27 cellular contexts compared by ENCODE assay signal in genomic region chr2:195368530-195369216, GRCh38.
A peak's percentile ranks its signal among the peaks of the same experiment; 100 is the strongest.
DNase-seq lines count a peak whose midpoint lies in the region; ATAC-seq and TF ChIP-seq lines count a peak whose summit lies in the region.
"Had no signal": no experiment of that assay in that cellular context is flagged by ENCODE, and none has a peak within 500 bp of the region (broad histone marks: within the 10 kb centered on the region; RNA-seq: fewer than 3 reads in every experiment).

No MANE protein-coding gene starts in this region.

- H3K4me3 Mint-ChIP-seq in immature natural killer cell, result peak overlapping the region; percentile 28 to 82 (median 59)
- H3K4me3 Mint-ChIP-seq: activated naive CD8-positive, alpha-beta T cell treated with anti-CD3 and anti-CD28 coated beads, Interleukin-2, amount 10 ng/mL, durations not matched to agents 7 days and 5 days; GM23338; HFFc6; nephron had no signal

- H3K4me3 ChIP-seq in left lung, result no peak overlapping the region
- H3K4me3 ChIP-seq: GM23338, hepatocyte, pancreas, right atrium auricular region, testis had no signal

- H3K27ac ChIP-seq in VCaP, result peak overlapping the region; percentile 93
- H3K27ac ChIP-seq in left lung, result no peak overlapping the region
- H3K27ac ChIP-seq: hepatocyte, KMS-11, pancreas, right atrium auricular region, RWPE1, spleen, testis had no signal

- peaks cover 0 to 2% (median 2%) of the 10 kb centered on the region in 3 donors for H3K27me3 Mint-ChIP-seq in immature natural killer cell (ENCODE audit: low read depth in 3 of 3)
- H3K27me3 Mint-ChIP-seq: activated naive CD8-positive, alpha-beta T cell treated with anti-CD3 and anti-CD28 coated beads, Interleukin-2, amount 10 ng/mL, durations not matched to agents 7 days and 5 days had no signal

- no peaks in the 10 kb centered on the region for H3K36me3 Mint-ChIP-seq in immature natural killer cell

- H3K36me3 ChIP-seq in left lung, result no peaks in the 10 kb centered on the region
- H3K36me3 ChIP-seq: pancreas, right atrium auricular region, spleen had no signal

- H3K9me3 ChIP-seq in left lung, result no peaks in the 10 kb centered on the region
- H3K9me3 ChIP-seq: pancreas, right atrium auricular region, testis had no signal

- TF ChIP-seq CTCF in VCaP (conservative IDR thresholded peaks at IDR 0.05), result no peak
- TF ChIP-seq CTCF in left lung (IDR thresholded peaks at IDR 0.05), result no peak

- peak; percentile 69 for DNase-seq in GF-D8 (lab: John Stamatoyannopoulos, UW)
- DNase-seq in M059J (ENCODE audit: low read depth), result peak; percentile 22
- DNase-seq in immature natural killer cell, result peak in 1 of 3 donors; percentile 9
- DNase-seq in NCI-H187 (lab: John Stamatoyannopoulos, UW), result no peak
- no peak for DNase-seq in left lung
- DNase-seq in stimulated activated CD4-positive, alpha-beta T cell treated with anti-CD3 and anti-CD28 coated beads, Interleukin-15, amount 100 ng/mL, for 24 hours, result no peak
- no peak for DNase-seq in AG20443 (ENCODE audit: low spot score)
- DNase-seq: activated CD4-positive, alpha-beta T cell treated with anti-CD3 and anti-CD28 coated beads, Interleukin-2, amount 50 U/mL, for 48 hours; activated naive CD8-positive, alpha-beta T cell treated with anti-CD3 and anti-CD28 coated beads, Interleukin-2, amount 10 ng/mL, durations not matched to agents 7 days and 5 days; C1 segment of cervical spinal cord; cerebellar nuclear complex; HFFc6; NCI-H1092; NCI-H187 treated with DMSO at 0.1 percent for 48 hours; NCI-H69; pancreas; spleen; stimulated activated CD4-positive, alpha-beta T cell treated with anti-CD3 and anti-CD28 coated beads, Interleukin-4, amount 100 ng/mL, for 24 hours; stimulated activated naive CD4-positive, alpha-beta T cell; testis had no signal

- no peaks in the 10 kb centered on the region for H3K4me1 ChIP-seq in left lung
- H3K4me1 ChIP-seq: pancreas, right atrium auricular region, spleen, testis had no signal

- ATAC-seq in left lung, result no peak
- ATAC-seq: GM23338, pancreas had no signal

- H3K27me3 ChIP-seq in left lung, result no peaks in the 10 kb centered on the region
- H3K27me3 ChIP-seq: hepatocyte, pancreas, right atrium auricular region, spleen, testis had no signal

- no peaks in the 10 kb centered on the region for H3K9me3 Mint-ChIP-seq in immature natural killer cell
- H3K9me3 Mint-ChIP-seq: GM23338 had no signal

- peaks cover 3 to 15% of the 10 kb centered on the region in 2 donors for H3K4me1 Mint-ChIP-seq in immature natural killer cell
- H3K4me1 Mint-ChIP-seq: GM23338, nephron had no signal

- peak overlapping the region in 4 of 6 donors; percentile 2 to 67 (median 33) for H3K27ac Mint-ChIP-seq in immature natural killer cell
- H3K27ac Mint-ChIP-seq: activated naive CD8-positive, alpha-beta T cell treated with anti-CD3 and anti-CD28 coated beads, Interleukin-2, amount 10 ng/mL, durations not matched to agents 7 days and 5 days; GM23338; HFFc6; nephron had no signal

- intact Hi-C loops in left lung (cut with DNase I), result no loop called here

Comparison
In these comparisons a context has a peak if more than half of its experiments do, and no peak if none do; other contexts are left out.
1. DNase-seq: peak in GF-D8 (single experiment) and M059J (single experiment); none in NCI-H187 (0 of 2), left lung (0 of 2), stimulated activated CD4-positive, alpha-beta T cell treated with anti-CD3 and anti-CD28 coated beads, Interleukin-15, amount 100 ng/mL, for 24 hours (single experiment) and AG20443 (single experiment).